ENCODE assay signal across 11 cellular contexts in the genomic region with DNA sequence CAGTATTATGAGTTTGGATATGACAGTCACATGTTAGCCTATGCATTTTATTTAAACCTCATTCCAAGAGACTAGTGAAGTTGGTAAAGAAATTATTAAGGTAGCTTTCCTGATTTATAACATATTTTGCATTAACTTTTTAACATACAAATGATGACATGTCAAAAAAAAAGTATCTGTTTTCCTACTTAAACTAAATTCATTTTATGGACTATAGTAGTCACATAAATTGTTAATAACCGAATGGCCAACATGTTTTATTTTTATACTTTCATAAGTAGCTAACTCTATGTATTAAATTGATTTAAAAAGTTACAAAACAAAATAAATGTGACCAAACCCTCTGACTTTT. TPM values are rescaled to one million over a fixed set of nuclear protein-coding genes. Genes with fewer than 3 reads are reported as not detected.
DNase-seq lines count a peak whose midpoint lies in the region; FAIRE-seq and TF ChIP-seq lines count a peak whose summit lies in the region.
"Had no signal": no experiment of that assay in that cellular context is flagged by ENCODE, and none has a peak within 500 bp of the region (broad histone marks: within the 10 kb centered on the region; RNA-seq: fewer than 3 reads in every experiment).

No MANE protein-coding gene starts in this region.

- H3K27ac Mint-ChIP-seq in activated T-helper 1 cell treated with anti-CD3 and anti-CD28 coated beads, Interleukin-12 subunit alpha, Interleukin-12 subunit beta, Interleukin-2, Interleukin-4 antibody, amounts not matched to agents 30 ng/mL and 10 ng/mL and 1 ng/mL, durations not matched to agents 14 hours and 24 hours and 36 hours = peak overlapping the region; percentile 95

- peaks cover 57% of the 10 kb centered on the region for H3K4me1 Mint-ChIP-seq in activated T-helper 1 cell treated with anti-CD3 and anti-CD28 coated beads, Interleukin-12 subunit alpha, Interleukin-12 subunit beta, Interleukin-2, Interleukin-4 antibody, amounts not matched to agents 30 ng/mL and 10 ng/mL and 1 ng/mL, durations not matched to agents 14 hours and 24 hours and 36 hours (ENCODE audit: low read depth)

- peak overlapping the region; percentile 99 for H3K4me3 Mint-ChIP-seq in activated T-helper 1 cell treated with anti-CD3 and anti-CD28 coated beads, Interleukin-12 subunit alpha, Interleukin-12 subunit beta, Interleukin-2, Interleukin-4 antibody, amounts not matched to agents 30 ng/mL and 10 ng/mL and 1 ng/mL, durations not matched to agents 14 hours and 24 hours and 36 hours

- H3K27me3 Mint-ChIP-seq in activated T-helper 1 cell treated with anti-CD3 and anti-CD28 coated beads, Interleukin-12 subunit alpha, Interleukin-12 subunit beta, Interleukin-2, Interleukin-4 antibody, amounts not matched to agents 30 ng/mL and 10 ng/mL and 1 ng/mL, durations not matched to agents 14 hours and 24 hours and 36 hours (ENCODE audit: insufficient read depth) = no peaks in the 10 kb centered on the region

- no peaks in the 10 kb centered on the region for H3K9me3 Mint-ChIP-seq in activated T-helper 1 cell treated with anti-CD3 and anti-CD28 coated beads, Interleukin-12 subunit alpha, Interleukin-12 subunit beta, Interleukin-2, Interleukin-4 antibody, amounts not matched to agents 30 ng/mL and 10 ng/mL and 1 ng/mL, durations not matched to agents 14 hours and 24 hours and 36 hours

- H3K36me3 Mint-ChIP-seq in activated T-helper 1 cell treated with anti-CD3 and anti-CD28 coated beads, Interleukin-12 subunit alpha, Interleukin-12 subunit beta, Interleukin-2, Interleukin-4 antibody, amounts not matched to agents 30 ng/mL and 10 ng/mL and 1 ng/mL, durations not matched to agents 14 hours and 24 hours and 36 hours (ENCODE audit: low read depth) = peaks cover 18% of the 10 kb centered on the region

- H3K27me3 ChIP-seq in layer of hippocampus (ENCODE audit: control insufficient read depth, insufficient read depth, low read length) = no peaks in the 10 kb centered on the region
- H3K27me3 ChIP-seq: heart right ventricle had no signal

- H3K27ac ChIP-seq in 22Rv1 (no peak overlapping the region), layer of hippocampus (ENCODE audit: low read depth, low read length) (peak overlapping the region; percentile 60)
- H3K27ac ChIP-seq: SK-N-MC had no signal

- no peak for DNase-seq in activated T-helper 1 cell treated with anti-CD3 and anti-CD28 coated beads, Interleukin-12 subunit alpha, Interleukin-12 subunit beta, Interleukin-2, Interleukin-4 antibody, amounts not matched to agents 30 ng/mL and 10 ng/mL and 1 ng/mL, durations not matched to agents 14 hours and 24 hours and 36 hours (ENCODE audit: low spot score)
- no peak for DNase-seq in NCI-H2171 (lab: John Stamatoyannopoulos, UW)
- DNase-seq in urothelium cell line (ENCODE audit: low spot score) = no peak
- no peak for DNase-seq in AG08396 (ENCODE audit: low spot score)
- no peak for DNase-seq in NCI-H146 (lab: John Stamatoyannopoulos, UW)
- DNase-seq: cortex of kidney had no signal

- intact Hi-C loops in activated T-helper 1 cell treated with anti-CD3 and anti-CD28 coated beads, Interleukin-12 subunit alpha, Interleukin-12 subunit beta, Interleukin-2, Interleukin-4 antibody, amounts not matched to agents 30 ng/mL and 10 ng/mL and 1 ng/mL, durations not matched to agents 14 hours and 24 hours and 36 hours (cut with micrococcal nuclease) = loop anchor here (5.0 kb wide), 4 partner anchors 176 to 296 kb away; a partner anchor contains a TSS

- TF ChIP-seq CTCF in 22Rv1 (IDR thresholded peaks at IDR 0.05) = 0 out of 2 replicates have a peak, but pooled peaks have one; percentile 0

- FAIRE-seq in G401.6 (lab: Jason Lieb, UNC) = peak; percentile 56
- FAIRE-seq in urothelium cell line (lab: Jason Lieb, UNC) = no peak

RNA-seq across cellular contexts. Expression of a gene that starts 14.7 kb away (rescaled TPM):
- 59.5 and 59.7 TPM in 2 replicates for total RNA-seq in activated T-helper 1 cell treated with anti-CD3 and anti-CD28 coated beads, Interleukin-12 subunit alpha, Interleukin-12 subunit beta, Interleukin-2, Interleukin-4 antibody, amounts not matched to agents 30 ng/mL and 10 ng/mL and 1 ng/mL, durations not matched to agents 14 hours and 24 hours and 36 hours

RNA-seq across cellular contexts. Expression of a gene that starts 18.4 kb away (rescaled TPM):
- 23.3 and 25.5 TPM in 2 replicates for total RNA-seq in activated T-helper 1 cell treated with anti-CD3 and anti-CD28 coated beads, Interleukin-12 subunit alpha, Interleukin-12 subunit beta, Interleukin-2, Interleukin-4 antibody, amounts not matched to agents 30 ng/mL and 10 ng/mL and 1 ng/mL, durations not matched to agents 14 hours and 24 hours and 36 hours
